19 cellular contexts compared by ENCODE assay signal in genomic region chr1:240366636-240367035, GRCh38.
"Had no signal": no experiment of that assay in that cellular context is flagged by ENCODE, and none has a peak within 500 bp of the region (broad histone marks: within the 10 kb centered on the region; RNA-seq: fewer than 3 reads in every experiment).

No MANE protein-coding gene starts in this region.

- ATAC-seq: left colon; left lobe of liver; left lung; left ventricle myocardium superior; lower lobe of right lung; mucosa of descending colon; naive thymus-derived CD4-positive, alpha-beta T cell had no signal

- DNase-seq: hippocampal formation; hypothalamus; immature natural killer cell; islet precursor cell; kidney; kidney glomerular epithelial cell; left colon; left ventricle myocardium inferior; left ventricle myocardium superior; lower lobe of right lung; mammary epithelial cell; mesenchymal stem cell; mesendoderm; midbrain; mucosa of descending colon; naive B cell; naive thymus-derived CD4-positive, alpha-beta T cell had no signal
